Comparison of ENCODE assay signal across 27 cellular contexts in the genomic region with DNA sequence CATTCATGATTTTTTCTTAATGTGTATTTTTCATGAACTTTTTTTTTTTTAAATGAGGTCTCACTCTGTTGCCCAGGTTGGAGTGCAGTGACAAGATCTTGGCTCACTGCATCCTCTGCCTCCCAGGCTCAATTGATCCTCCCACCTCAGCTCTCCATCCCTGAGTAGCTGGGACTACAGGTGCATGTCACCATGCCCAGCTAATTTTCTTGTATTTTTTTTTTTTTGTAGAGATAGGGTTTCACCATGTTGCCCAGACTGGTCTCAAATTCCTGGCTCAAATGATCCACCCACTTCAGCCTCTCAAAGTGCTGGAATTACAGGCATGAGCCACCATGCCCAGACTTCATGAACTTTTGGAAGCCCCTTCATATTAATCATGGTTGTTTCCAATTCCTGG.
"Had no signal": no experiment of that assay in that cellular context is flagged by ENCODE, and none has a peak within 500 bp of the region (broad histone marks: within the 10 kb centered on the region; RNA-seq: fewer than 3 reads in every experiment).

No MANE protein-coding gene starts in this region.

- ATAC-seq: activated naive CD4-positive, alpha-beta T cell treated with anti-CD3 and anti-CD28 coated beads, Interleukin-2, amount 50 U/mL, for 72 hours; activated naive CD8-positive, alpha-beta T cell treated with anti-CD3 and anti-CD28 coated beads, Interleukin-2, amount 50 U/mL, for 24 hours; activated T-cell treated with anti-CD3 and anti-CD28 coated beads, Interleukin-2, amount 50 U/mL, for 4 hours; activated T-cell treated with anti-CD3 and anti-CD28 coated beads, Interleukin-2, amount 50 U/mL, for 72 hours; activated T-helper 17 cell treated with anti-CD3 and anti-CD28 coated beads, Interleukin-2, amount 50 U/mL, for 72 hours; body of pancreas had no signal

- DNase-seq: activated effector memory CD4-positive, alpha-beta T cell treated with anti-CD3 and anti-CD28 coated beads, Interleukin-2, amount 50 U/mL, for 16 hours; activated effector memory CD4-positive, alpha-beta T cell treated with Interleukin-2 at 50 U/mL for 16 hours; activated gamma-delta T cell; activated gamma-delta T cell treated with Interleukin-2 at 50 U/mL for 16 hours; activated naive CD4-positive, alpha-beta T cell; activated naive CD4-positive, alpha-beta T cell treated with anti-CD3 and anti-CD28 coated beads for 36 hours; activated naive CD4-positive, alpha-beta T cell treated with anti-CD3 and anti-CD28 coated beads, Interleukin-2, amount 10 ng/mL, durations not matched to agents 7 days and 5 days; activated naive CD4-positive, alpha-beta T cell treated with anti-CD3 and anti-CD28 coated beads, Interleukin-2, amount 50 U/mL, for 16 hours; activated naive CD4-positive, alpha-beta T cell treated with Interleukin-2 at 50 U/mL for 16 hours; activated naive CD8-positive, alpha-beta T cell treated with anti-CD3 and anti-CD28 coated beads for 36 hours; activated naive CD8-positive, alpha-beta T cell treated with anti-CD3 and anti-CD28 coated beads, Interleukin-2, amount 10 ng/mL, durations not matched to agents 7 days and 5 days; activated naive CD8-positive, alpha-beta T cell treated with anti-CD3 and anti-CD28 coated beads, Interleukin-2, amount 50 U/mL, for 24 hours; activated T-cell treated with anti-CD3 and anti-CD28 coated beads, Interleukin-2, amount 50 U/mL, for 4 hours; activated T-cell treated with anti-CD3 and anti-CD28 coated beads, Interleukin-2, amount 50 U/mL, for 48 hours; activated T-cell treated with anti-CD3 and anti-CD28 coated beads, Interleukin-2, amount 50 U/mL, for 72 hours; adrenal gland; amniotic stem cell; amygdala; anterior cingulate cortex; aorta; body of pancreas; brain microvascular endothelial cell; caudate nucleus; central memory CD4-positive, alpha-beta T cell; cerebellar nuclear complex had no signal
